ENCODE assay signal across 13 cellular contexts in the genomic region with DNA sequence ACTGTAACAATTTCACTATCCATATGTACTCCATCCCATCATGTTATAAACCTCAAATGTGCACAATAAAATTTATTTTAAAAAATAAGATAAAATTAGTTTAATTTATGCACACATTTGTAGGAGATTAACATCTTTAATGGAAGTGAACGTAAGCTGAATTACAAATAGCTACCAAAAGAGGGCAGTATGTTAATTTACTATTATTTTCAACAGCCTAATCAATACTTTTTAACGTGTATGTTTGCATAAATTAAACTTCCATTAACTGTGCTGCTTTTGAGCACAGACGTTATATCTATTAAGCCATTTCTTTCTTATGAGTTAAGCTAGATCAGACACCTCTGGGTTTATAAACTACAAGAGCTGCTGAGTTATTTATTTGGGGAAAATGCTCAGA. TPM values are rescaled to one million over a fixed set of nuclear protein-coding genes. Genes with fewer than 3 reads are reported as not detected.
DNase-seq lines count a peak whose midpoint lies in the region; ATAC-seq and TF ChIP-seq lines count a peak whose summit lies in the region.
"Had no signal": no experiment of that assay in that cellular context is flagged by ENCODE, and none has a peak within 500 bp of the region (broad histone marks: within the 10 kb centered on the region; RNA-seq: fewer than 3 reads in every experiment).

No MANE protein-coding gene starts in this region.

- no peaks in the 10 kb centered on the region for H3K4me1 Mint-ChIP-seq in endothelial cell (ENCODE audit: unreplicated experiment)
- no peaks in the 10 kb centered on the region for H3K4me1 Mint-ChIP-seq in osteocyte (ENCODE audit: unreplicated experiment)
- H3K4me1 Mint-ChIP-seq: activated naive CD4-positive, alpha-beta T cell treated with anti-CD3 and anti-CD28 coated beads, Interleukin-2, amount 50 U/mL, for 24 hours had no signal

- TF ChIP-seq CTCF in endothelial cell (IDR thresholded peaks at IDR 0.05; ENCODE audit: unreplicated experiment) (peak; percentile 71), osteocyte (IDR thresholded peaks at IDR 0.05) (peak; percentile 50)

- H3K36me3 Mint-ChIP-seq in endothelial cell (ENCODE audit: low read depth, unreplicated experiment): no peaks in the 10 kb centered on the region
- no peaks in the 10 kb centered on the region for H3K36me3 Mint-ChIP-seq in osteocyte (ENCODE audit: unreplicated experiment)
- H3K36me3 Mint-ChIP-seq: activated naive CD4-positive, alpha-beta T cell treated with anti-CD3 and anti-CD28 coated beads, Interleukin-2, amount 50 U/mL, for 24 hours had no signal

- H3K27me3 Mint-ChIP-seq in endothelial cell (ENCODE audit: unreplicated experiment): no peaks in the 10 kb centered on the region
- H3K27me3 Mint-ChIP-seq in osteocyte (ENCODE audit: unreplicated experiment): no peaks in the 10 kb centered on the region
- H3K27me3 Mint-ChIP-seq: activated naive CD4-positive, alpha-beta T cell treated with anti-CD3 and anti-CD28 coated beads, Interleukin-2, amount 50 U/mL, for 24 hours had no signal

- H3K4me3 Mint-ChIP-seq in endothelial cell (ENCODE audit: unreplicated experiment): no peak overlapping the region
- H3K4me3 Mint-ChIP-seq in osteocyte (ENCODE audit: unreplicated experiment): no peak overlapping the region
- H3K4me3 Mint-ChIP-seq: activated naive CD4-positive, alpha-beta T cell treated with anti-CD3 and anti-CD28 coated beads, Interleukin-2, amount 50 U/mL, for 24 hours had no signal

- DNase-seq in DMS53 (lab: John Stamatoyannopoulos, UW) (peak; percentile 17), DMS53 treated with DMSO at 0.1 percent for 48 hours (lab: John Stamatoyannopoulos, UW; ENCODE audit: unreplicated experiment) (no peak), NCI-H69 (lab: John Stamatoyannopoulos, UW) (peak; percentile 2), endothelial cell (ENCODE audit: low spot score) (no peak), osteocyte (ENCODE audit: extremely low spot score, unreplicated experiment) (no peak), AML-193 (lab: John Stamatoyannopoulos, UW) (no peak)
- DNase-seq: 8988T; activated CD4-positive, alpha-beta T cell treated with anti-CD3 and anti-CD28 coated beads, Interleukin-2, amount 50 U/mL, for 1 hour; left lung; NCI-H187 had no signal

- ATAC-seq in HG02970 (IDR thresholded peaks at IDR 0.05; ENCODE audit: low FRiP score, unreplicated experiment): no peak
- ATAC-seq in GM21367 (IDR thresholded peaks at IDR 0.05; ENCODE audit: unreplicated experiment): no peak
- ATAC-seq: left lung had no signal

- H3K27ac Mint-ChIP-seq in endothelial cell (ENCODE audit: unreplicated experiment) (no peak overlapping the region), osteocyte (ENCODE audit: unreplicated experiment) (no peak overlapping the region)
- H3K27ac Mint-ChIP-seq: activated naive CD4-positive, alpha-beta T cell treated with anti-CD3 and anti-CD28 coated beads, Interleukin-2, amount 50 U/mL, for 24 hours had no signal

- H3K9me3 Mint-ChIP-seq in endothelial cell (ENCODE audit: unreplicated experiment) (no peaks in the 10 kb centered on the region), osteocyte (ENCODE audit: unreplicated experiment) (peaks cover 10% of the 10 kb centered on the region)
- H3K9me3 Mint-ChIP-seq: activated naive CD4-positive, alpha-beta T cell treated with anti-CD3 and anti-CD28 coated beads, Interleukin-2, amount 50 U/mL, for 24 hours had no signal

RNA-seq across cellular contexts. Expression of a gene that starts 56.5 kb away (rescaled TPM):
- total RNA-seq in endothelial cell (ENCODE audit: unreplicated experiment) (19.7 TPM), osteocyte (26.4 and 27.0 TPM in 2 replicates)

Comparison
In these comparisons a context has a peak if more than half of its experiments do, and no peak if none do; other contexts are left out.
1. DNase-seq: peak in DMS53 (single experiment) and NCI-H69 (single experiment); none in DMS53 treated with DMSO at 0.1 percent for 48 hours (single experiment), endothelial cell (single experiment), osteocyte (single experiment) and AML-193 (0 of 2).